ENCODE assay signal across 13 cellular contexts in the genomic region with DNA sequence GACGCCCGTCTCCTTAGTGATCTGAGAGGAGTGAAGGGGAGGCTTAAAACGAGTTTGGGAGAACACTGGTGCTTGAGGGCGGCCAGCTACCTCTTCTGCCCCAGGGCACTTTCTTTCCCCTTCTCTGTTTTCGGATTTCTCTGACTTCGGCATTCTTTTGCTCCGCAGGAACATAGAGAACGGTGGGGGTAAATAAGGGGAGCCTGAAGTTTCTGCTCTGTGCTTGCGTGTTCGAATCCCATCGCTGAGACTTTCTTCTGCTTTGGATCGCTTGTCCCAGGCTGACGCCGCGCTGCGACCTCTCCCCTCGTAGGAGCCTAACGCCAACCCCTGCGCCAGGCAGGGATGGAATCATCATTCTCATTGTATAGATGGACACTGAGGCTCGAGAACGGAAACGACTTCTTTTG. TPM values are rescaled to one million over a fixed set of nuclear protein-coding genes. Genes with fewer than 3 reads are reported as not detected.
DNase-seq lines count a peak whose midpoint lies in the region; ATAC-seq and TF ChIP-seq lines count a peak whose summit lies in the region.
"Had no signal": no experiment of that assay in that cellular context is flagged by ENCODE, and none has a peak within 500 bp of the region (broad histone marks: within the 10 kb centered on the region; RNA-seq: fewer than 3 reads in every experiment).

No MANE protein-coding gene starts in this region.

- H3K36me3 Mint-ChIP-seq in activated naive CD4-positive, alpha-beta T cell treated with anti-CD3 and anti-CD28 coated beads, Interleukin-2, amount 50 U/mL, for 24 hours, result peaks cover 4% of the 10 kb centered on the region
- no peaks in the 10 kb centered on the region for H3K36me3 Mint-ChIP-seq in activated CD8-positive, alpha-beta T cell treated with anti-CD3 and anti-CD28 coated beads for 36 hours (ENCODE audit: low read depth)
- H3K36me3 Mint-ChIP-seq in glutamatergic neuron (ENCODE audit: unreplicated experiment), result no peaks in the 10 kb centered on the region
- H3K36me3 Mint-ChIP-seq: immature natural killer cell had no signal

- peak overlapping the region; percentile 42 for H3K4me3 ChIP-seq in suprapubic skin

- CTCF ChIA-PET in activated CD8-positive, alpha-beta T cell treated with anti-CD3 and anti-CD28 coated beads for 36 hours (lab: Charles Lee), result interaction anchor here (0.8 to 6.1 kb wide), 18 partner anchors 10 to 532 kb away, joined by 3 to 60 read pairs (median 7); partner anchors contain the start of gene DLX1

- no peak for DNase-seq in activated naive CD4-positive, alpha-beta T cell treated with anti-CD3 and anti-CD28 coated beads, Interleukin-2, amount 50 U/mL, for 16 hours
- DNase-seq in activated CD8-positive, alpha-beta T cell treated with anti-CD3 and anti-CD28 coated beads for 36 hours, result no peak
- DNase-seq in glutamatergic neuron (no peak), suprapubic skin (ENCODE audit: low spot score in 2 of 2) (no peak), HuH-7 (ENCODE audit: low spot score) (no peak)
- DNase-seq: central memory CD4-positive, alpha-beta T cell; NCI-H187 treated with DMSO at 0.1 percent for 48 hours had no signal

- WGBS in suprapubic skin, result 24% methylated on average over 18 of the region's 22 CpGs

- peaks cover 66% of the 10 kb centered on the region for H3K27me3 Mint-ChIP-seq in activated naive CD4-positive, alpha-beta T cell treated with anti-CD3 and anti-CD28 coated beads, Interleukin-2, amount 50 U/mL, for 24 hours
- H3K27me3 Mint-ChIP-seq in activated CD8-positive, alpha-beta T cell treated with anti-CD3 and anti-CD28 coated beads for 36 hours, result peaks cover 78% of the 10 kb centered on the region
- H3K27me3 Mint-ChIP-seq in glutamatergic neuron (ENCODE audit: unreplicated experiment), result peaks cover 41% of the 10 kb centered on the region

- no peak for TF ChIP-seq POLR2A in suprapubic skin (IDR thresholded peaks at IDR 0.05)

- peaks cover 95% of the 10 kb centered on the region for H3K27me3 ChIP-seq in suprapubic skin

- no peak overlapping the region for H3K4me3 Mint-ChIP-seq in activated naive CD4-positive, alpha-beta T cell treated with anti-CD3 and anti-CD28 coated beads, Interleukin-2, amount 50 U/mL, for 24 hours
- H3K4me3 Mint-ChIP-seq in activated CD8-positive, alpha-beta T cell treated with anti-CD3 and anti-CD28 coated beads for 36 hours, result peak overlapping the region; percentile 24
- peak overlapping the region; percentile 61 for H3K4me3 Mint-ChIP-seq in glutamatergic neuron (ENCODE audit: unreplicated experiment)
- H3K4me3 Mint-ChIP-seq: stimulated activated memory B cell treated with anti-CD40 and anti-IgM and Interleukin-4, amounts not matched to agents 10 μg/mL and 1 μg/mL and 100 μg/mL, for 72 hours had no signal

- POLR2A ChIA-PET in activated CD8-positive, alpha-beta T cell treated with anti-CD3 and anti-CD28 coated beads for 36 hours (lab: Charles Lee), result interaction anchor here (1.1 kb wide), 1 partner anchor 23 kb away, joined by 3 read pairs; no protein-coding TSS in a partner anchor

- no peaks in the 10 kb centered on the region for H3K36me3 ChIP-seq in suprapubic skin

- ATAC-seq in activated CD8-positive, alpha-beta T cell treated with anti-CD3 and anti-CD28 coated beads for 36 hours, result no peak
- no peak for ATAC-seq in HG03196 (IDR thresholded peaks at IDR 0.05; ENCODE audit: unreplicated experiment)
- no peak for ATAC-seq in HG02973 (IDR thresholded peaks at IDR 0.05; ENCODE audit: unreplicated experiment)
- ATAC-seq: stimulated activated memory B cell treated with anti-CD40 and anti-IgM and Interleukin-4, amounts not matched to agents 10 μg/mL and 1 μg/mL and 100 μg/mL, for 72 hours had no signal

- peaks cover 66% of the 10 kb centered on the region for H3K4me1 Mint-ChIP-seq in activated naive CD4-positive, alpha-beta T cell treated with anti-CD3 and anti-CD28 coated beads, Interleukin-2, amount 50 U/mL, for 24 hours
- H3K4me1 Mint-ChIP-seq in activated CD8-positive, alpha-beta T cell treated with anti-CD3 and anti-CD28 coated beads for 36 hours (ENCODE audit: low read depth), result peaks cover 40% of the 10 kb centered on the region
- peaks cover 16% of the 10 kb centered on the region for H3K4me1 Mint-ChIP-seq in glutamatergic neuron (ENCODE audit: low read depth, unreplicated experiment)

- H3K9me3 Mint-ChIP-seq in activated naive CD4-positive, alpha-beta T cell treated with anti-CD3 and anti-CD28 coated beads, Interleukin-2, amount 50 U/mL, for 24 hours, result no peaks in the 10 kb centered on the region
- H3K9me3 Mint-ChIP-seq in activated CD8-positive, alpha-beta T cell treated with anti-CD3 and anti-CD28 coated beads for 36 hours, result no peaks in the 10 kb centered on the region
- peaks cover 18% of the 10 kb centered on the region for H3K9me3 Mint-ChIP-seq in glutamatergic neuron (ENCODE audit: unreplicated experiment)
- H3K9me3 Mint-ChIP-seq: activated CD4-positive, alpha-beta T cell treated with anti-CD3 and anti-CD28 coated beads, Interleukin-2, amount 10 ng/mL, durations not matched to agents 7 days and 5 days; stimulated activated memory B cell treated with anti-CD40 and anti-IgM and Interleukin-4, amounts not matched to agents 10 μg/mL and 1 μg/mL and 100 μg/mL, for 72 hours had no signal

- intact Hi-C loops in activated CD8-positive, alpha-beta T cell treated with anti-CD3 and anti-CD28 coated beads for 36 hours (cut with micrococcal nuclease), result loop anchor here (2.0 to 10.0 kb wide), 3 partner anchors 181 to 511 kb away; partner anchors contain the start of gene HAT1

- H3K9me3 ChIP-seq in suprapubic skin, result no peaks in the 10 kb centered on the region

- H3K4me1 ChIP-seq in suprapubic skin, result peaks cover 45% of the 10 kb centered on the region

- no peak overlapping the region for H3K27ac ChIP-seq in suprapubic skin

- no peak for TF ChIP-seq EP300 in suprapubic skin (IDR thresholded peaks at IDR 0.05)

- peak overlapping the region; percentile 30 for H3K27ac Mint-ChIP-seq in activated naive CD4-positive, alpha-beta T cell treated with anti-CD3 and anti-CD28 coated beads, Interleukin-2, amount 50 U/mL, for 24 hours
- H3K27ac Mint-ChIP-seq in activated CD8-positive, alpha-beta T cell treated with anti-CD3 and anti-CD28 coated beads for 36 hours, result no peak overlapping the region
- H3K27ac Mint-ChIP-seq in glutamatergic neuron (ENCODE audit: unreplicated experiment), result no peak overlapping the region
- H3K27ac Mint-ChIP-seq: activated CD4-positive, alpha-beta T cell treated with anti-CD3 and anti-CD28 coated beads, Interleukin-2, amount 10 ng/mL, durations not matched to agents 7 days and 5 days; immature natural killer cell; stimulated activated memory B cell treated with anti-CD40 and anti-IgM and Interleukin-4, amounts not matched to agents 10 μg/mL and 1 μg/mL and 100 μg/mL, for 72 hours had no signal

- no peak for TF ChIP-seq CTCF in activated CD8-positive, alpha-beta T cell treated with anti-CD3 and anti-CD28 coated beads for 36 hours (IDR thresholded peaks at IDR 0.05)
- no peak for TF ChIP-seq CTCF in glutamatergic neuron (IDR thresholded peaks at IDR 0.05; ENCODE audit: partially characterized antibody, unreplicated experiment)
- TF ChIP-seq CTCF in suprapubic skin (IDR thresholded peaks at IDR 0.05), result no peak

RNA-seq across cellular contexts. Expression of gene DLX2, which starts 3.0 kb away (rescaled TPM):
- not detected for total RNA-seq in activated CD8-positive, alpha-beta T cell treated with anti-CD3 and anti-CD28 coated beads for 36 hours
- total RNA-seq in glutamatergic neuron (ENCODE audit: unreplicated experiment) (1.4 TPM), suprapubic skin (1 to 10 TPM in 1 of 4 donors, under 1 TPM in 2, not detected in 1; 0.30 to 1.1 (median 0.42) TPM)
- total RNA-seq: activated CD4-positive, alpha-beta T cell treated with anti-CD3 and anti-CD28 coated beads, Interleukin-2, amount 10 ng/mL, durations not matched to agents 7 days and 5 days had no signal

RNA-seq across cellular contexts. Expression of gene DLX1, which starts 20.4 kb away (rescaled TPM):
- total RNA-seq in activated CD8-positive, alpha-beta T cell treated with anti-CD3 and anti-CD28 coated beads for 36 hours, result not detected
- total RNA-seq in glutamatergic neuron (ENCODE audit: unreplicated experiment) (0.61 TPM), suprapubic skin (1 to 10 TPM in 1 of 4 donors, under 1 TPM in 2, not detected in 1; 0.19 to 1.6 (median 0.44) TPM)
- total RNA-seq: activated CD4-positive, alpha-beta T cell treated with anti-CD3 and anti-CD28 coated beads, Interleukin-2, amount 10 ng/mL, durations not matched to agents 7 days and 5 days had no signal
